28 cellular contexts compared by ENCODE assay signal in the genomic region with DNA sequence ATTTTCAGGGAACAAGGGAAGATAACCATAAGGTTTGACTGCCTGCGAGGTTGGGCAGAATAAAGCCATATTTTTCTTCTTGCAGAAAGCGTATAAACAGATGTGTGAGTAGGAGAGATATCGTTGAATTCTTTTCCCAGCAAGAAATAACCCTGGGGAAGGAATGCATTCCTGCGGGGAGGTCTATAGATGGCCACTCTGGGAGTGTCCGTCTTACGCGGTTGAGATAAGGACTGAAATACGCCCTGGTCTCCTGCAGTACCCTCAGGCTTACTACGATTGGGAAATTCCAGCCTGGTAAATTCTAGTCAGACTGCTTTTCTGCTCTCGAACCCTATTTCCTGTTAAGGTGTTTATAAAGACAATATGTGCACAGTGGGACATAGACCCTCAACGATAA.
"Had no signal": no experiment of that assay in that cellular context is flagged by ENCODE, and none has a peak within 500 bp of the region (broad histone marks: within the 10 kb centered on the region; RNA-seq: fewer than 3 reads in every experiment).

No MANE protein-coding gene starts in this region.

- H3K4me3 Mint-ChIP-seq: natural killer cell; nephron; neural progenitor cell; stimulated activated effector memory CD8-positive, alpha-beta T cell treated with anti-CD3 and anti-CD28 coated beads, Interleukin-12 subunit alpha, Interleukin-12 subunit beta, amount 100 ng/mL, for 72 hours; stimulated activated naive B cell treated with anti-CD40 and anti-IgM and Interleukin-4, amounts not matched to agents 10 μg/mL and 1 μg/mL and 100 μg/mL, for 72 hours; stimulated activated naive CD8-positive, alpha-beta T cell treated with anti-CD3 and anti-CD28 coated beads, Interleukin-15, Interleukin-2, amounts not matched to agents 100 ng/mL and 50 ng/mL, for 24 hours; type B pancreatic cell had no signal

- DNase-seq: natural killer cell; occipital lobe; ovary; posterior cingulate gyrus; psoas muscle; right cardiac atrium; right lobe of liver; sigmoid colon; small intestine; stimulated activated CD4-positive, alpha-beta T cell treated with anti-CD3 and anti-CD28 coated beads, Interleukin-15, amount 100 ng/mL, for 24 hours; stimulated activated CD4-positive, alpha-beta T cell treated with anti-CD3 and anti-CD28 coated beads, Interleukin-2, amount 100 ng/mL, for 24 hours; stimulated activated CD4-positive, alpha-beta T cell treated with anti-CD3 and anti-CD28 coated beads, Interleukin-2, amount 100 ng/mL, for 48 hours; stimulated activated CD4-positive, alpha-beta T cell treated with anti-CD3 and anti-CD28 coated beads, Interleukin-4, amount 100 ng/mL, for 24 hours; stimulated activated naive B cell treated with anti-CD40 and anti-IgM and Interleukin-4, amounts not matched to agents 10 μg/mL and 1 μg/mL and 100 μg/mL, for 72 hours; stimulated activated naive CD4-positive, alpha-beta T cell treated with Interleukin-2 at 50 U/mL for 16 hours; stomach; thyroid gland; upper lobe of right lung; uterus had no signal

- H3K9me3 ChIP-seq: ovary, right lobe of liver, thyroid gland, upper lobe of right lung, uterus had no signal

- H3K4me1 ChIP-seq: neural progenitor cell, parathyroid adenoma, psoas muscle, right lobe of liver, stomach, thyroid gland, tibial nerve, upper lobe of right lung, uterus had no signal

- H2AFZ ChIP-seq: neural progenitor cell, parathyroid adenoma had no signal

- H3K27ac Mint-ChIP-seq: natural killer cell; nephron; neural progenitor cell; progenitor cell of endocrine pancreas; stimulated activated effector memory CD8-positive, alpha-beta T cell treated with anti-CD3 and anti-CD28 coated beads, Interleukin-12 subunit alpha, Interleukin-12 subunit beta, amount 100 ng/mL, for 72 hours; stimulated activated naive B cell treated with anti-CD40 and anti-IgM and Interleukin-4, amounts not matched to agents 10 μg/mL and 1 μg/mL and 100 μg/mL, for 72 hours; stimulated activated naive CD8-positive, alpha-beta T cell treated with anti-CD3 and anti-CD28 coated beads, Interleukin-15, Interleukin-2, amounts not matched to agents 100 ng/mL and 50 ng/mL, for 24 hours; type B pancreatic cell had no signal

- H3K36me3 ChIP-seq: neural progenitor cell, ovary, right lobe of liver, sigmoid colon, stomach, thoracic aorta, thyroid gland, tibial nerve, upper lobe of right lung, uterus had no signal

- H3K4me2 ChIP-seq: neural progenitor cell had no signal

- H3K9ac ChIP-seq: neural progenitor cell, parathyroid adenoma had no signal

- H3K27me3 ChIP-seq: neural progenitor cell, ovary, right lobe of liver, sigmoid colon, stomach, thyroid gland, tibial nerve, upper lobe of right lung, uterus had no signal

- H3K36me3 Mint-ChIP-seq: natural killer cell; neural progenitor cell; stimulated activated effector memory CD8-positive, alpha-beta T cell treated with anti-CD3 and anti-CD28 coated beads, Interleukin-12 subunit alpha, Interleukin-12 subunit beta, amount 100 ng/mL, for 72 hours; stimulated activated naive B cell treated with anti-CD40 and anti-IgM and Interleukin-4, amounts not matched to agents 10 μg/mL and 1 μg/mL and 100 μg/mL, for 72 hours; type B pancreatic cell had no signal

- H3K27ac ChIP-seq: neural progenitor cell, ovary, parathyroid adenoma, psoas muscle, right lobe of liver, sigmoid colon, stomach, thoracic aorta, thyroid gland, tibial nerve, upper lobe of right lung, uterus had no signal

- H3K79me2 ChIP-seq: parathyroid adenoma had no signal

- H3K4me3 ChIP-seq: neural progenitor cell, ovary, psoas muscle, right lobe of liver, sigmoid colon, stomach, thoracic aorta, thyroid gland, tibial nerve, upper lobe of right lung, uterus had no signal

- H3K27me3 Mint-ChIP-seq: progenitor cell of endocrine pancreas; stimulated activated naive B cell treated with anti-CD40 and anti-IgM and Interleukin-4, amounts not matched to agents 10 μg/mL and 1 μg/mL and 100 μg/mL, for 72 hours; stimulated activated naive CD8-positive, alpha-beta T cell treated with anti-CD3 and anti-CD28 coated beads, Interleukin-15, Interleukin-2, amounts not matched to agents 100 ng/mL and 50 ng/mL, for 24 hours; type B pancreatic cell had no signal

- H3K4me1 Mint-ChIP-seq: natural killer cell; nephron; neural progenitor cell; stimulated activated effector memory CD8-positive, alpha-beta T cell treated with anti-CD3 and anti-CD28 coated beads, Interleukin-12 subunit alpha, Interleukin-12 subunit beta, amount 100 ng/mL, for 72 hours; stimulated activated naive B cell treated with anti-CD40 and anti-IgM and Interleukin-4, amounts not matched to agents 10 μg/mL and 1 μg/mL and 100 μg/mL, for 72 hours had no signal
